In genomic region chr12:12608557-12608957, GRCh38 we compare ENCODE assay signal across 11 cellular contexts. TPM values are rescaled to one million over a fixed set of nuclear protein-coding genes. Genes with fewer than 3 reads are reported as not detected.
DNase-seq lines count a peak whose midpoint lies in the region; FAIRE-seq and TF ChIP-seq lines count a peak whose summit lies in the region.
"Had no signal": no experiment of that assay in that cellular context is flagged by ENCODE, and none has a peak within 500 bp of the region (broad histone marks: within the 10 kb centered on the region; RNA-seq: fewer than 3 reads in every experiment).

No MANE protein-coding gene starts in this region.

- peaks cover 6% of the 10 kb centered on the region for H3K79me2 ChIP-seq in smooth muscle cell (ENCODE audit: low read depth)

- H3K36me3 Mint-ChIP-seq in immature natural killer cell, result no peaks in the 10 kb centered on the region

- no peak overlapping the region for H3K4me2 ChIP-seq in smooth muscle cell

- H3K27me3 Mint-ChIP-seq in immature natural killer cell (ENCODE audit: low read depth in 3 of 3), result peaks cover 4 to 24% (median 4%) of the 10 kb centered on the region in 3 donors

- peak overlapping the region in 4 of 5 donors; percentile 0 to 22 (median 5) for H3K4me3 Mint-ChIP-seq in immature natural killer cell

- peak; percentile 14 for DNase-seq in EH (ENCODE audit: low read depth)
- DNase-seq in GM20000 (ENCODE audit: low spot score), result peak; percentile 59
- DNase-seq in SJCRH30, result peak; percentile 21 to 35
- DNase-seq in immature natural killer cell, result no peak
- no peak for DNase-seq in D341Med (ENCODE audit: low spot score)
- DNase-seq in H54 (ENCODE audit: insufficient read length, low spot score), result no peak
- no peak for DNase-seq in smooth muscle cell (lab: John Stamatoyannopoulos, UW; ENCODE audit: unreplicated experiment)
- no peak for DNase-seq in NCI-H345 treated with DMSO at 0.1 percent for 48 hours (lab: John Stamatoyannopoulos, UW; ENCODE audit: unreplicated experiment)
- DNase-seq: colonic mucosa, NCI-H2227 treated with DMSO at 0.1 percent for 48 hours, upper lobe of left lung had no signal

- H3K4me3 ChIP-seq in SJCRH30 (no peak overlapping the region), smooth muscle cell (no peak overlapping the region)
- H3K4me3 ChIP-seq: colonic mucosa, upper lobe of left lung had no signal

- H3K36me3 ChIP-seq in SJCRH30, result no peaks in the 10 kb centered on the region
- no peaks in the 10 kb centered on the region for H3K36me3 ChIP-seq in smooth muscle cell (ENCODE audit: low read depth)
- H3K36me3 ChIP-seq: colonic mucosa, upper lobe of left lung had no signal

- H3K9ac ChIP-seq in smooth muscle cell (ENCODE audit: low read depth), result no peak overlapping the region

- H3K27ac ChIP-seq in SJCRH30 (no peak overlapping the region), smooth muscle cell (ENCODE audit: low read depth) (no peak overlapping the region)
- H3K27ac ChIP-seq: colonic mucosa, upper lobe of left lung had no signal

- H3F3A ChIP-seq in smooth muscle cell (ENCODE audit: low read depth), result no peaks in the 10 kb centered on the region

- H3K4me1 Mint-ChIP-seq in immature natural killer cell, result peaks cover 25 to 30% of the 10 kb centered on the region in 2 donors

- FAIRE-seq in H54 (lab: Jason Lieb, UNC), result no peak

- no peak overlapping the region for H3K27ac Mint-ChIP-seq in immature natural killer cell

- H3K9me3 Mint-ChIP-seq in immature natural killer cell, result no peaks in the 10 kb centered on the region

- 97% methylated on average over 1 of the region's 1 CpG for WGBS in smooth muscle cell (ENCODE audit: low lambda C conversion rate)

- no peak overlapping the region for H2AFZ ChIP-seq in smooth muscle cell (ENCODE audit: low read depth)

- H3K4me1 ChIP-seq in SJCRH30, result 0 out of 2 replicates have a peak, but pooled peaks cover 2% of the 10 kb centered on the region
- H3K4me1 ChIP-seq in smooth muscle cell (ENCODE audit: low read depth), result peaks cover 6% of the 10 kb centered on the region
- H3K4me1 ChIP-seq: colonic mucosa had no signal

- H3K27me3 ChIP-seq in SJCRH30 (no peaks in the 10 kb centered on the region), smooth muscle cell (ENCODE audit: low read depth) (no peaks in the 10 kb centered on the region)
- H3K27me3 ChIP-seq: colonic mucosa, upper lobe of left lung had no signal

- no peaks in the 10 kb centered on the region for H3K9me3 ChIP-seq in SJCRH30 (replicated peaks)
- H3K9me3 ChIP-seq in smooth muscle cell (replicated peaks; ENCODE audit: low read depth), result no peaks in the 10 kb centered on the region
- H3K9me3 ChIP-seq: colonic mucosa, upper lobe of left lung had no signal

- H4K20me1 ChIP-seq in smooth muscle cell (ENCODE audit: low read depth), result no peaks in the 10 kb centered on the region

- no peak for TF ChIP-seq POLR2A in H54 (IDR thresholded peaks at IDR 0.05; ENCODE audit: low read depth, low read length)

- peak; percentile 16 for TF ChIP-seq CTCF in GM20000 (IDR thresholded peaks at IDR 0.05; ENCODE audit: extremely low read depth, missing control alignments)
- TF ChIP-seq CTCF in smooth muscle cell (IDR thresholded peaks at IDR 0.05; ENCODE audit: borderline replicate concordance, insufficient read depth, poor library complexity, severe bottlenecking), result no peak

RNA-seq across cellular contexts. Expression of gene CREBL2, which starts 3.1 kb away (rescaled TPM):
- 7.6 and 7.9 TPM in 2 replicates for total RNA-seq in SJCRH30 (2014; rRNA removed; shearing (Covaris generic))
- polyA plus RNA-seq in immature natural killer cell, result 10 to 100 TPM; 14.6 to 23.3 (median 21.4) TPM
- total RNA-seq in smooth muscle cell, result 6.6 and 8.2 TPM in 2 replicates
- 4.2 and 5.3 TPM in 2 replicates for polyA plus RNA-seq in smooth muscle cell

RNA-seq across cellular contexts. Expression of gene DUSP16, which starts 45.9 kb away (rescaled TPM):
- 5.0 and 5.3 TPM in 2 replicates for total RNA-seq in SJCRH30 (2014; rRNA removed; shearing (Covaris generic))
- polyA plus RNA-seq in immature natural killer cell (under 1 TPM in 2 of 3 donors, not detected in 1; 0.57 to 0.78 TPM), smooth muscle cell (1.2 and 2.0 TPM in 2 replicates)
- total RNA-seq in smooth muscle cell, result 10.8 and 13.0 TPM in 2 replicates

Comparison
In these comparisons a context has a peak if more than half of its experiments do, and no peak if none do; other contexts are left out.
1. DNase-seq: peak in EH (single experiment), GM20000 (single experiment) and SJCRH30 (2 of 2); none in immature natural killer cell (0 of 3), D341Med (single experiment), H54 (single experiment), smooth muscle cell (single experiment) and NCI-H345 treated with DMSO at 0.1 percent for 48 hours (single experiment).